8 cellular contexts compared by ENCODE assay signal in the genomic region with DNA sequence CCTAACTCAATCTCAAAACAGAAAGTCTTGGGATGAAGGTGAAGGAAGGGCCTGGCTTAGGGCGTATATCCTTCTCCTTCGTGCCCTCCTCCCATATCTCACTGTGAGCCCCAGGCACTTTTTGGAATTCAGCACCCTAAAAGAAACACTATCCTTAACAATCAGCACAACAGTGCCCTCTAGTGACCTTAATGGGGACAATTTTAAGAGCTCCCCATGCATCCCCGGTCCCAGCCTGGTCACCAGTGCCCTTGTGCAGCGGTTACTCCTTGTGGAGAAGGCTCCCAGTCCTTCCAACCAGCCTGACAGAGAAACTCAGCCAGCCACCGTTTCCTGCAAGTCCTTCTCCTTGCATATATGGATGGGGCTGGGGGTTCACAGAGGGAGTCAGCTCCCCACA. TPM values are rescaled to one million over a fixed set of nuclear protein-coding genes. Genes with fewer than 3 reads are reported as not detected.
DNase-seq lines count a peak whose midpoint lies in the region; ATAC-seq and TF ChIP-seq lines count a peak whose summit lies in the region.

No MANE protein-coding gene starts in this region.

- H3K9me2 ChIP-seq in MM.1S (replicated peaks; ENCODE audit: insufficient read depth, low read length), result no peaks in the 10 kb centered on the region

- H3K9me3 ChIP-seq in cardiac muscle cell (ENCODE audit: low read depth) (no peaks in the 10 kb centered on the region), MM.1S (replicated peaks; ENCODE audit: insufficient read depth, low read length) (no peaks in the 10 kb centered on the region), WERI-Rb-1 (ENCODE audit: severe bottlenecking) (no peaks in the 10 kb centered on the region), smooth muscle cell (replicated peaks; ENCODE audit: low read depth) (no peaks in the 10 kb centered on the region)

- H3F3A ChIP-seq in MM.1S (ENCODE audit: insufficient read depth, low read length) (no peaks in the 10 kb centered on the region), smooth muscle cell (ENCODE audit: low read depth) (no peaks in the 10 kb centered on the region)

- H3K9ac ChIP-seq in MM.1S (ENCODE audit: low read length), result no peak overlapping the region
- H3K9ac ChIP-seq in smooth muscle cell (ENCODE audit: low read depth), result no peak overlapping the region

- H4K20me1 ChIP-seq in MM.1S (ENCODE audit: insufficient read depth, low read length) (no peaks in the 10 kb centered on the region), smooth muscle cell (ENCODE audit: low read depth) (no peaks in the 10 kb centered on the region)

- no peak for ATAC-seq in left ventricle myocardium superior
- peak; percentile 49 for ATAC-seq in GM21825 (IDR thresholded peaks at IDR 0.05; ENCODE audit: unreplicated experiment)
- ATAC-seq in HG03457 (IDR thresholded peaks at IDR 0.05; ENCODE audit: unreplicated experiment), result no peak

- TF ChIP-seq CTCF in cardiac muscle cell (IDR thresholded peaks at IDR 0.05; ENCODE audit: low read depth, low read length), result peak; percentile 41
- peak; percentile 57 for TF ChIP-seq CTCF in MM.1S (IDR thresholded peaks at IDR 0.05; ENCODE audit: low read length)
- TF ChIP-seq CTCF in WERI-Rb-1 (IDR thresholded peaks at IDR 0.05; ENCODE audit: low read depth, low read length), result peak; percentile 62
- TF ChIP-seq CTCF in fibroblast of pulmonary artery (IDR thresholded peaks at IDR 0.05; ENCODE audit: low read length, missing control alignments), result peak; percentile 32
- peak; percentile 54 for TF ChIP-seq CTCF in smooth muscle cell (IDR thresholded peaks at IDR 0.05; ENCODE audit: borderline replicate concordance, insufficient read depth, poor library complexity, severe bottlenecking)

- 24% methylated on average over 5 of the region's 5 CpGs for WGBS in smooth muscle cell (ENCODE audit: low lambda C conversion rate)

- intact Hi-C loops in left ventricle myocardium superior (cut with micrococcal nuclease), result no loop called here

- H3K4me2 ChIP-seq in MM.1S (ENCODE audit: low read depth, low read length) (no peak overlapping the region), smooth muscle cell (no peak overlapping the region)

- H2AFZ ChIP-seq in MM.1S (ENCODE audit: low read length) (no peak overlapping the region), smooth muscle cell (ENCODE audit: low read depth) (no peak overlapping the region)

- DNase-seq in cardiac muscle cell (ENCODE audit: low read depth in 1 of 2, low spot score in 1 of 2), result peak; percentile 46 to 77
- no peak for DNase-seq in left ventricle myocardium superior
- peak; percentile 58 for DNase-seq in MM.1S
- DNase-seq in WERI-Rb-1, result peak; percentile 26
- peak; percentile 34 for DNase-seq in fibroblast of pulmonary artery (ENCODE audit: low read depth)
- no peak for DNase-seq in smooth muscle cell (lab: John Stamatoyannopoulos, UW; ENCODE audit: unreplicated experiment)

- H3K27me3 ChIP-seq in cardiac muscle cell, result peaks cover 8% of the 10 kb centered on the region
- H3K27me3 ChIP-seq in MM.1S (replicated peaks; ENCODE audit: insufficient read depth, low read length), result no peaks in the 10 kb centered on the region
- H3K27me3 ChIP-seq in WERI-Rb-1 (ENCODE audit: insufficient read depth, low read depth, severe bottlenecking), result peaks cover 30% of the 10 kb centered on the region
- H3K27me3 ChIP-seq in smooth muscle cell (ENCODE audit: low read depth), result peaks cover 17% of the 10 kb centered on the region

- H3K27ac ChIP-seq in cardiac muscle cell (no peak overlapping the region), MM.1S (ENCODE audit: low read length) (no peak overlapping the region), WERI-Rb-1 (no peak overlapping the region), smooth muscle cell (ENCODE audit: low read depth) (no peak overlapping the region)

- H3K79me2 ChIP-seq in MM.1S (ENCODE audit: low read length) (no peaks in the 10 kb centered on the region), smooth muscle cell (ENCODE audit: low read depth) (no peaks in the 10 kb centered on the region)

- H3K4me3 ChIP-seq in cardiac muscle cell (no peak overlapping the region), MM.1S (ENCODE audit: low read length) (no peak overlapping the region), WERI-Rb-1 (ENCODE audit: low read depth, low read length) (no peak overlapping the region), fibroblast of pulmonary artery (replicated peaks; ENCODE audit: low read depth, low read length) (no peak overlapping the region), smooth muscle cell (no peak overlapping the region)

- H3K36me3 ChIP-seq in cardiac muscle cell, result no peaks in the 10 kb centered on the region
- no peaks in the 10 kb centered on the region for H3K36me3 ChIP-seq in MM.1S (replicated peaks; ENCODE audit: insufficient read depth, low read length)
- no peaks in the 10 kb centered on the region for H3K36me3 ChIP-seq in WERI-Rb-1
- H3K36me3 ChIP-seq in smooth muscle cell (ENCODE audit: low read depth), result no peaks in the 10 kb centered on the region

- H3K4me1 ChIP-seq in cardiac muscle cell (ENCODE audit: low read depth) (no peaks in the 10 kb centered on the region), MM.1S (ENCODE audit: low read length) (no peaks in the 10 kb centered on the region), smooth muscle cell (ENCODE audit: low read depth) (peaks cover 4% of the 10 kb centered on the region)

RNA-seq across cellular contexts. Expression of a gene that starts 4.2 kb away (rescaled TPM):
- total RNA-seq in cardiac muscle cell (2.1 and 3.3 TPM in 2 replicates), left ventricle myocardium superior (0.64 TPM), smooth muscle cell (0.04 and 0.36 TPM in 2 replicates)
- polyA plus RNA-seq in cardiac muscle cell (4.7 TPM in 2 replicates), smooth muscle cell (0.14 and 0.17 TPM in 2 replicates)

Comparison
In these comparisons a context has a peak if more than half of its experiments do, and no peak if none do; other contexts are left out.
1. DNase-seq: peak in cardiac muscle cell (2 of 2), MM.1S (single experiment), WERI-Rb-1 (single experiment) and fibroblast of pulmonary artery (single experiment); none in left ventricle myocardium superior (single experiment) and smooth muscle cell (single experiment).
2. Peak in every context shown above with its lines, with median percentiles within 50 percentile points of each other: CTCF ChIP-seq.